Comparison of ENCODE assay signal across 10 cellular contexts in genomic region chr11:5891216-5891800, GRCh38. TPM values are rescaled to one million over a fixed set of nuclear protein-coding genes. Genes with fewer than 3 reads are reported as not detected.
DNase-seq lines count a peak whose midpoint lies in the region; ATAC-seq, FAIRE-seq and TF ChIP-seq lines count a peak whose summit lies in the region.
"Had no signal": no experiment of that assay in that cellular context is flagged by ENCODE, and none has a peak within 500 bp of the region (broad histone marks: within the 10 kb centered on the region; RNA-seq: fewer than 3 reads in every experiment).

No MANE protein-coding gene starts in this region.

- H3K4me1 Mint-ChIP-seq in neural crest cell (no peaks in the 10 kb centered on the region), T-cell (no peaks in the 10 kb centered on the region)
- no peaks in the 10 kb centered on the region for H3K4me1 Mint-ChIP-seq in activated CD8-positive, alpha-beta memory T cell treated with anti-CD3 and anti-CD28 coated beads, Interleukin-2, amount 10 ng/mL, durations not matched to agents 7 days and 5 days

- H3K36me3 ChIP-seq in bronchial epithelial cell (ENCODE audit: control insufficient read depth, insufficient read depth, low read length): no peaks in the 10 kb centered on the region
- H3K36me3 ChIP-seq: BLaER1 had no signal

- no peaks in the 10 kb centered on the region for H3K27me3 ChIP-seq in bronchial epithelial cell (ENCODE audit: control insufficient read depth, insufficient read depth, low read length)
- H3K27me3 ChIP-seq: BLaER1 had no signal

- no peak for ATAC-seq in activated CD8-positive, alpha-beta memory T cell treated with anti-CD3 and anti-CD28 coated beads, Interleukin-2, amount 10 ng/mL, durations not matched to agents 7 days and 5 days
- ATAC-seq in T-cell (replicated peaks in 1 of 4): no peak

- TF ChIP-seq CTCF in bronchial epithelial cell (IDR thresholded peaks at IDR 0.05; ENCODE audit: insufficient read depth, low read length, severe bottlenecking) (peak; percentile 15), neural crest cell (conservative IDR thresholded peaks at IDR 0.05) (peak; percentile 72)

- H3K36me3 Mint-ChIP-seq in neural crest cell (ENCODE audit: low read depth) (no peaks in the 10 kb centered on the region), T-cell (no peaks in the 10 kb centered on the region)
- H3K36me3 Mint-ChIP-seq in activated CD8-positive, alpha-beta memory T cell treated with anti-CD3 and anti-CD28 coated beads, Interleukin-2, amount 10 ng/mL, durations not matched to agents 7 days and 5 days: no peaks in the 10 kb centered on the region

- no peaks in the 10 kb centered on the region for H3K9me3 Mint-ChIP-seq in neural crest cell
- no peaks in the 10 kb centered on the region for H3K9me3 Mint-ChIP-seq in activated CD8-positive, alpha-beta memory T cell treated with anti-CD3 and anti-CD28 coated beads, Interleukin-2, amount 10 ng/mL, durations not matched to agents 7 days and 5 days (ENCODE audit: low read depth)
- no peaks in the 10 kb centered on the region for H3K9me3 Mint-ChIP-seq in T-cell
- H3K9me3 Mint-ChIP-seq: dendritic cell treated with granulocyte-macrophage colony-stimulating factor and Interleukin-4, amounts not matched to agents 40 ng/mL and 50 ng/mL, for 4 days had no signal

- H3K4me3 Mint-ChIP-seq in neural crest cell: no peak overlapping the region
- no peak overlapping the region for H3K4me3 Mint-ChIP-seq in activated CD8-positive, alpha-beta memory T cell treated with anti-CD3 and anti-CD28 coated beads, Interleukin-2, amount 10 ng/mL, durations not matched to agents 7 days and 5 days
- H3K4me3 Mint-ChIP-seq in T-cell: no peak overlapping the region
- H3K4me3 Mint-ChIP-seq: dendritic cell treated with granulocyte-macrophage colony-stimulating factor and Interleukin-4, amounts not matched to agents 40 ng/mL and 50 ng/mL, for 4 days had no signal

- H3K27me3 Mint-ChIP-seq in neural crest cell (ENCODE audit: low read depth) (peaks cover 7% of the 10 kb centered on the region), T-cell (peaks cover 11 to 12% of the 10 kb centered on the region in 2 donors)
- peaks cover 10% of the 10 kb centered on the region for H3K27me3 Mint-ChIP-seq in activated CD8-positive, alpha-beta memory T cell treated with anti-CD3 and anti-CD28 coated beads, Interleukin-2, amount 10 ng/mL, durations not matched to agents 7 days and 5 days

- FAIRE-seq in bronchial epithelial cell (lab: Jason Lieb, UNC): no peak

- H3K27ac Mint-ChIP-seq in neural crest cell (ENCODE audit: unreplicated experiment): no peak overlapping the region
- no peak overlapping the region for H3K27ac Mint-ChIP-seq in activated CD8-positive, alpha-beta memory T cell treated with anti-CD3 and anti-CD28 coated beads, Interleukin-2, amount 10 ng/mL, durations not matched to agents 7 days and 5 days
- H3K27ac Mint-ChIP-seq in T-cell: no peak overlapping the region
- H3K27ac Mint-ChIP-seq: dendritic cell treated with granulocyte-macrophage colony-stimulating factor and Interleukin-4, amounts not matched to agents 40 ng/mL and 50 ng/mL, for 4 days had no signal

- no peak overlapping the region for H3K4me3 ChIP-seq in bronchial epithelial cell (ENCODE audit: low read depth, low read length)
- H3K4me3 ChIP-seq: BLaER1 had no signal

- POLR2A ChIA-PET in T-cell (lab: Charles Lee): no interaction called here

- CTCF ChIA-PET in activated CD8-positive, alpha-beta memory T cell treated with anti-CD3 and anti-CD28 coated beads, Interleukin-2, amount 10 ng/mL, durations not matched to agents 7 days and 5 days (lab: Charles Lee): interaction anchor here (0.9 to 1.2 kb wide), 4 partner anchors 9 to 462 kb away, joined by 3 to 7 read pairs (median 4); no protein-coding TSS in a partner anchor
- CTCF ChIA-PET in T-cell (lab: Charles Lee): interaction anchor here in 1 of 2 donors (0.6 to 1.4 kb wide), 7 partner anchors 207 to 1254 kb away, joined by 3 to 13 read pairs (median 4); partner anchors contain the start of genes OR51D1 and TRIM5

- DNase-seq in NCI-H1092 treated with DMSO at 0.1 percent for 48 hours (lab: John Stamatoyannopoulos, UW) (peak; percentile 3), NCI-H1092 (lab: John Stamatoyannopoulos, UW) (no peak), NAMALWA (ENCODE audit: low spot score) (peak; percentile 37), bronchial epithelial cell (ENCODE audit: low read depth) (peak; percentile 27), neural crest cell (ENCODE audit: low read depth, low spot score) (no peak), T-cell (no peak)
- DNase-seq in activated CD8-positive, alpha-beta memory T cell treated with anti-CD3 and anti-CD28 coated beads, Interleukin-2, amount 10 ng/mL, durations not matched to agents 7 days and 5 days: no peak
- DNase-seq in NK-92 treated with Interleukin-12 subunit alpha and Interleukin-12 subunit beta, amount 100 ng/mL, for 24 hours (lab: John Stamatoyannopoulos, UW): no peak

RNA-seq across cellular contexts. Expression of gene OR52E5, which starts 1.7 kb away (rescaled TPM):
- total RNA-seq in bronchial epithelial cell (not detected in 2 replicates), neural crest cell (not detected in 2 replicates), T-cell (not detected)
- total RNA-seq in activated CD8-positive, alpha-beta memory T cell treated with anti-CD3 and anti-CD28 coated beads, Interleukin-2, amount 10 ng/mL, durations not matched to agents 7 days and 5 days: not detected

RNA-seq across cellular contexts. Expression of gene OR52E4, which starts 10.9 kb away (rescaled TPM):
- total RNA-seq in bronchial epithelial cell: not detected in 2 replicates
- not detected in 2 replicates for total RNA-seq in neural crest cell
- total RNA-seq in activated CD8-positive, alpha-beta memory T cell treated with anti-CD3 and anti-CD28 coated beads, Interleukin-2, amount 10 ng/mL, durations not matched to agents 7 days and 5 days: not detected
- total RNA-seq in T-cell: not detected

RNA-seq across cellular contexts. Expression of gene OR52E8, which starts 33.8 kb away (rescaled TPM):
- total RNA-seq in bronchial epithelial cell (not detected in 2 replicates), neural crest cell (not detected in 2 replicates), T-cell (not detected)
- not detected for total RNA-seq in activated CD8-positive, alpha-beta memory T cell treated with anti-CD3 and anti-CD28 coated beads, Interleukin-2, amount 10 ng/mL, durations not matched to agents 7 days and 5 days

RNA-seq across cellular contexts. Expression of gene OR52E6, which starts 49.6 kb away (rescaled TPM):
- total RNA-seq in bronchial epithelial cell (not detected in 2 replicates), neural crest cell (not detected in 2 replicates), T-cell (not detected)
- total RNA-seq in activated CD8-positive, alpha-beta memory T cell treated with anti-CD3 and anti-CD28 coated beads, Interleukin-2, amount 10 ng/mL, durations not matched to agents 7 days and 5 days: not detected

RNA-seq across cellular contexts. Expression of gene OR56A3, which starts 50.7 kb away (rescaled TPM):
- total RNA-seq in bronchial epithelial cell (not detected in 2 replicates), neural crest cell (not detected in 2 replicates), T-cell (not detected)
- total RNA-seq in activated CD8-positive, alpha-beta memory T cell treated with anti-CD3 and anti-CD28 coated beads, Interleukin-2, amount 10 ng/mL, durations not matched to agents 7 days and 5 days: not detected

Comparison
In these comparisons a context has a peak if more than half of its experiments do, and no peak if none do; other contexts are left out.
1. DNase-seq: peak in NCI-H1092 treated with DMSO at 0.1 percent for 48 hours (single experiment), NAMALWA (single experiment) and bronchial epithelial cell (single experiment); none in NCI-H1092 (single experiment), neural crest cell (single experiment), activated CD8-positive, alpha-beta memory T cell treated with anti-CD3 and anti-CD28 coated beads, Interleukin-2, amount 10 ng/mL, durations not matched to agents 7 days and 5 days (single experiment), NK-92 treated with Interleukin-12 subunit alpha and Interleukin-12 subunit beta, amount 100 ng/mL, for 24 hours (single experiment) and T-cell (0 of 34).